In genomic region chr2:36456227-36456788, GRCh38 we compare ENCODE assay signal across 9 cellular contexts.
DNase-seq lines count a peak whose midpoint lies in the region; ATAC-seq, FAIRE-seq and TF ChIP-seq lines count a peak whose summit lies in the region.
"Had no signal": no experiment of that assay in that cellular context is flagged by ENCODE, and none has a peak within 500 bp of the region (broad histone marks: within the 10 kb centered on the region; RNA-seq: fewer than 3 reads in every experiment).

No MANE protein-coding gene starts in this region.

- H3K4me1 ChIP-seq in kidney (ENCODE audit: control insufficient read depth in 1 of 2, insufficient read depth in 1 of 2, low read depth in 1 of 2, low read length in 2 of 2) (peaks cover 28 to 35% of the 10 kb centered on the region in 2 donors), skeletal muscle tissue (ENCODE audit: control insufficient read depth in 3 of 3, insufficient read depth in 3 of 3, low read length in 3 of 3) (peaks cover 43 to 66% (median 63%) of the 10 kb centered on the region in 3 donors)

- no peak for ATAC-seq in HG03354 (IDR thresholded peaks at IDR 0.05; ENCODE audit: poor library complexity, severe bottlenecking, unreplicated experiment)
- ATAC-seq in GM18909 (IDR thresholded peaks at IDR 0.05; ENCODE audit: poor library complexity, unreplicated experiment) = no peak
- ATAC-seq: WTC11 had no signal

- H3K4me3 ChIP-seq in cardiac fibroblast (replicated peaks in 1 of 2; ENCODE audit: low read depth in 2 of 2, low read length in 2 of 2) (peak overlapping the region in 1 of 2 donors; percentile 15), kidney (ENCODE audit: low read length in 2 of 2) (no peak overlapping the region), skeletal muscle tissue (ENCODE audit: low read length in 3 of 3) (peak overlapping the region in 2 of 3 donors; percentile 51 to 60)

- intact Hi-C loops in kidney (cut with DNase I) = no loop called here

- H3K27me3 ChIP-seq in skeletal muscle tissue (ENCODE audit: control insufficient read depth in 3 of 3, insufficient read depth in 3 of 3, low read length in 3 of 3) = no peaks in the 10 kb centered on the region

- H3K27ac ChIP-seq in kidney (ENCODE audit: low read depth in 2 of 2, low read length in 2 of 2) (peak overlapping the region in 1 of 2 donors; percentile 45), skeletal muscle tissue (ENCODE audit: low read depth, low read length) (peak overlapping the region; percentile 28)

- H3K9ac ChIP-seq in kidney (ENCODE audit: low read length in 2 of 2) = no peak overlapping the region
- peak overlapping the region in 2 of 3 donors; percentile 7 to 26 for H3K9ac ChIP-seq in skeletal muscle tissue (ENCODE audit: low read depth in 1 of 3, low read length in 3 of 3)

- in situ Hi-C loops in GM13976 (cut with MboI; ENCODE audit: low sequenced_read_pairs, unreplicated experiment) = no loop called here

- peaks cover 0 to 19% of the 10 kb centered on the region in 2 donors for H3K36me3 ChIP-seq in kidney (ENCODE audit: control insufficient read depth in 1 of 2, insufficient read depth in 2 of 2, low read length in 2 of 2)
- H3K36me3 ChIP-seq in skeletal muscle tissue (ENCODE audit: control insufficient read depth in 3 of 3, insufficient read depth in 3 of 3, low read length in 3 of 3) = peaks cover 0 to 9% (median 7%) of the 10 kb centered on the region in 3 donors

- no peak for FAIRE-seq in kidney (lab: Jason Lieb, UNC)

- H3K9me3 ChIP-seq in kidney (ENCODE audit: control insufficient read depth in 1 of 2, low read length in 2 of 2) (no peaks in the 10 kb centered on the region), skeletal muscle tissue (ENCODE audit: control insufficient read depth in 3 of 3, low read length in 3 of 3) (no peaks in the 10 kb centered on the region)

- TF ChIP-seq CTCF in cardiac fibroblast (IDR thresholded peaks at IDR 0.05; ENCODE audit: low read depth, low read length) (no peak), kidney (IDR thresholded peaks at IDR 0.05; ENCODE audit: borderline replicate concordance, extremely low read depth, insufficient read depth) (no peak), GM13976 (IDR thresholded peaks at IDR 0.05; ENCODE audit: borderline replicate concordance, control extremely low read depth, extremely low read depth, insufficient read depth, missing control alignments) (no peak)

- DNase-seq in HCEC 1CT (peak; percentile 72), cardiac fibroblast (ENCODE audit: low read depth in 2 of 2) (peak; percentile 86 to 96), kidney (peak; percentile 85), GM13976 (ENCODE audit: low spot score) (no peak)
- DNase-seq in activated CD4-positive, alpha-beta T cell treated with anti-CD3 and anti-CD28 coated beads, Interleukin-2, amount 50 U/mL, for 4 hours = no peak

Comparison
In these comparisons a context has a peak if more than half of its experiments do, and no peak if none do; other contexts are left out.
1. DNase-seq: peak in HCEC 1CT (single experiment), cardiac fibroblast (2 of 2) and kidney (single experiment); none in GM13976 (single experiment) and activated CD4-positive, alpha-beta T cell treated with anti-CD3 and anti-CD28 coated beads, Interleukin-2, amount 50 U/mL, for 4 hours (0 of 2).
2. H3K4me3 ChIP-seq: peak in skeletal muscle tissue (2 of 3); none in kidney (0 of 2).
3. H3K9ac ChIP-seq: peak in skeletal muscle tissue (2 of 3); none in kidney (0 of 2).